21 cellular contexts compared by ENCODE assay signal in genomic region chr2:207341816-207342215, GRCh38.
DNase-seq lines count a peak whose midpoint lies in the region; ATAC-seq, FAIRE-seq and TF ChIP-seq lines count a peak whose summit lies in the region.
"Had no signal": no experiment of that assay in that cellular context is flagged by ENCODE, and none has a peak within 500 bp of the region (broad histone marks: within the 10 kb centered on the region; RNA-seq: fewer than 3 reads in every experiment).

No MANE protein-coding gene starts in this region.

- no peaks in the 10 kb centered on the region for H3K9me1 ChIP-seq in keratinocyte (ENCODE audit: control insufficient read depth, extremely low read depth, insufficient read depth, low read length)

- peak; percentile 29 to 69; a peak in 3 of 4 replicates for TF ChIP-seq CTCF in GM23338 (conservative IDR thresholded peaks at IDR 0.05; ENCODE audit: low read depth in 2 of 2)
- peak; percentile 40; the same call in 1 of the 2 replicates for TF ChIP-seq CTCF in WERI-Rb-1 (IDR thresholded peaks at IDR 0.05; ENCODE audit: low read depth, low read length)
- TF ChIP-seq CTCF in keratinocyte (optimal IDR thresholded peaks at IDR 0.05 in 1 of 3, IDR thresholded peaks at IDR 0.05 in 1 of 3, conservative IDR thresholded peaks at IDR 0.05 in 1 of 3; ENCODE audit: extremely low read depth in 1 of 3, insufficient read depth in 2 of 3, low read length in 3 of 3) = peak in 2 of 3 experiments; percentile 8 to 19

- H3K9ac ChIP-seq in keratinocyte (ENCODE audit: control insufficient read depth, extremely low read depth, insufficient read depth, low read length) = no peak overlapping the region
- H3K9ac ChIP-seq: BLaER1 had no signal

- FAIRE-seq in keratinocyte (lab: Jason Lieb, UNC) = no peak
- FAIRE-seq: bronchial epithelial cell had no signal

- H3K27me3 ChIP-seq in GM23338 (ENCODE audit: insufficient read depth) = no peaks in the 10 kb centered on the region
- H3K27me3 ChIP-seq in WERI-Rb-1 (ENCODE audit: insufficient read depth, low read depth, severe bottlenecking) = no peaks in the 10 kb centered on the region
- H3K27me3 ChIP-seq in keratinocyte (ENCODE audit: control insufficient read depth, extremely low read depth, insufficient read depth, low read length) = no peaks in the 10 kb centered on the region
- no peaks in the 10 kb centered on the region for H3K27me3 ChIP-seq in MG63
- H3K27me3 ChIP-seq: BLaER1, right atrium auricular region, thyroid gland had no signal

- dilution Hi-C loops in keratinocyte (cut with MboI; ENCODE audit: extremely low pct_ligation_motif_present, low sequenced_read_pairs) = no loop called here

- H2AFZ ChIP-seq in GM23338 (no peak overlapping the region), keratinocyte (ENCODE audit: control insufficient read depth, low read length) (no peak overlapping the region)

- no peaks in the 10 kb centered on the region for H4K20me1 ChIP-seq in GM23338 (replicated peaks; ENCODE audit: insufficient read depth)
- H4K20me1 ChIP-seq in keratinocyte (ENCODE audit: control insufficient read depth, extremely low read depth, insufficient read depth, low read length) = no peaks in the 10 kb centered on the region
- H4K20me1 ChIP-seq: BLaER1 had no signal

- H3K27me3 Mint-ChIP-seq in GM23338 (ENCODE audit: insufficient read depth, low read depth, poor library complexity) = no peaks in the 10 kb centered on the region
- H3K27me3 Mint-ChIP-seq: activated CD4-positive, alpha-beta T cell treated with anti-CD3 and anti-CD28 coated beads, Interleukin-2, amount 10 ng/mL, durations not matched to agents 7 days and 5 days; activated naive CD8-positive, alpha-beta T cell treated with anti-CD3 and anti-CD28 coated beads, Interleukin-2, amount 10 ng/mL, durations not matched to agents 7 days and 5 days had no signal

- DNase-seq in ELF-1 (ENCODE audit: low read depth, low spot score) = peak; percentile 53
- DNase-seq in GM23338 (ENCODE audit: low spot score) = peak; percentile 56
- no peak for DNase-seq in WERI-Rb-1
- no peak for DNase-seq in keratinocyte (ENCODE audit: low read depth, low spot score)
- DNase-seq in activated CD4-positive, CD25-positive, alpha-beta regulatory T cell (lab: John Stamatoyannopoulos, UW) = no peak
- DNase-seq in MG63 = no peak
- DNase-seq: activated CD4-positive, alpha-beta T cell treated with anti-CD3 and anti-CD28 coated beads, Interleukin-2, amount 10 ng/mL, durations not matched to agents 7 days and 5 days; activated naive CD8-positive, alpha-beta T cell treated with anti-CD3 and anti-CD28 coated beads, Interleukin-2, amount 10 ng/mL, durations not matched to agents 7 days and 5 days; activated T-cell treated with anti-CD3 and anti-CD28 coated beads, Interleukin-2, amount 50 U/mL, for 1 hour; effector memory CD8-positive, alpha-beta T cell; GOT3; MV-4-11; NCI-H2171; SIG-M5; stimulated activated CD4-positive, alpha-beta T cell treated with anti-CD3 and anti-CD28 coated beads, Interleukin-1b, Interleukin-23, amount 100 ng/mL, for 48 hours; thyroid gland had no signal

- no peaks in the 10 kb centered on the region for H3K79me2 ChIP-seq in GM23338 (replicated peaks; ENCODE audit: insufficient read depth)
- H3K79me2 ChIP-seq in keratinocyte (ENCODE audit: control insufficient read depth, insufficient read depth, low read length) = no peaks in the 10 kb centered on the region

- H3K9me2 ChIP-seq in GM23338 (ENCODE audit: insufficient read depth) = peaks cover 6% of the 10 kb centered on the region; the same call in 1 of the 2 replicates

- H3K27ac ChIP-seq in GM23338 (ENCODE audit: low read depth) (no peak overlapping the region), WERI-Rb-1 (no peak overlapping the region), keratinocyte (ENCODE audit: control insufficient read depth, insufficient read depth, low read length) (no peak overlapping the region)
- H3K27ac ChIP-seq: BLaER1, right atrium auricular region, thyroid gland had no signal

- no peak overlapping the region for H3K4me3 ChIP-seq in GM23338
- no peak overlapping the region for H3K4me3 ChIP-seq in WERI-Rb-1 (ENCODE audit: low read depth, low read length)
- H3K4me3 ChIP-seq in keratinocyte (ENCODE audit: control insufficient read depth in 2 of 3, extremely low read depth in 1 of 3, insufficient read depth in 2 of 3, low read depth in 1 of 3, low read length in 3 of 3) = no peak overlapping the region
- H3K4me3 ChIP-seq in MG63 = no peak overlapping the region
- H3K4me3 ChIP-seq: BLaER1, right atrium auricular region, thyroid gland had no signal

- H3K4me1 ChIP-seq in GM23338 (ENCODE audit: insufficient read depth) = peaks cover 20% of the 10 kb centered on the region
- H3K4me1 ChIP-seq in keratinocyte (ENCODE audit: control insufficient read depth, extremely low read depth, insufficient read depth, low read length) = peaks cover 20% of the 10 kb centered on the region
- H3K4me1 ChIP-seq: BLaER1, thyroid gland had no signal

- H3K27ac Mint-ChIP-seq in GM23338 = no peak overlapping the region
- H3K27ac Mint-ChIP-seq: activated CD4-positive, alpha-beta T cell treated with anti-CD3 and anti-CD28 coated beads, Interleukin-2, amount 10 ng/mL, durations not matched to agents 7 days and 5 days; activated naive CD8-positive, alpha-beta T cell treated with anti-CD3 and anti-CD28 coated beads, Interleukin-2, amount 10 ng/mL, durations not matched to agents 7 days and 5 days; effector memory CD8-positive, alpha-beta T cell had no signal

- ATAC-seq in GM23338 (peak; percentile 90), HG03565 (IDR thresholded peaks at IDR 0.05; ENCODE audit: unreplicated experiment) (no peak)
- ATAC-seq: effector memory CD8-positive, alpha-beta T cell had no signal

- H3K36me3 Mint-ChIP-seq in GM23338 (ENCODE audit: low read depth) = peaks cover 14% of the 10 kb centered on the region

- H3K9me3 ChIP-seq in WERI-Rb-1 (ENCODE audit: severe bottlenecking) = no peaks in the 10 kb centered on the region
- H3K9me3 ChIP-seq in keratinocyte (ENCODE audit: control insufficient read depth, low read depth, low read length) = no peaks in the 10 kb centered on the region
- no peaks in the 10 kb centered on the region for H3K9me3 ChIP-seq in MG63
- H3K9me3 ChIP-seq: BLaER1, thyroid gland had no signal

- H3K4me3 Mint-ChIP-seq in GM23338 = no peak overlapping the region
- H3K4me3 Mint-ChIP-seq: activated CD4-positive, alpha-beta T cell treated with anti-CD3 and anti-CD28 coated beads, Interleukin-2, amount 10 ng/mL, durations not matched to agents 7 days and 5 days; activated naive CD8-positive, alpha-beta T cell treated with anti-CD3 and anti-CD28 coated beads, Interleukin-2, amount 10 ng/mL, durations not matched to agents 7 days and 5 days; effector memory CD8-positive, alpha-beta T cell; neural crest cell had no signal

- H3K36me3 ChIP-seq in GM23338 (ENCODE audit: insufficient read depth) = no peaks in the 10 kb centered on the region
- no peaks in the 10 kb centered on the region for H3K36me3 ChIP-seq in WERI-Rb-1
- H3K36me3 ChIP-seq in keratinocyte (ENCODE audit: control insufficient read depth in 2 of 2, extremely low read depth in 1 of 2, insufficient read depth in 2 of 2, low read length in 2 of 2) = no peaks in the 10 kb centered on the region
- no peaks in the 10 kb centered on the region for H3K36me3 ChIP-seq in MG63
- H3K36me3 ChIP-seq: BLaER1, right atrium auricular region, thyroid gland had no signal

- peaks cover 32% of the 10 kb centered on the region for H3K4me1 Mint-ChIP-seq in GM23338

- no peak overlapping the region for H3K4me2 ChIP-seq in GM23338
- no peak overlapping the region for H3K4me2 ChIP-seq in keratinocyte (ENCODE audit: control insufficient read depth, extremely low read depth, insufficient read depth, low read depth, low read length)
- H3K4me2 ChIP-seq: BLaER1 had no signal

- 0 out of 2 replicates have a peak, but pooled peaks cover 3% of the 10 kb centered on the region for H3F3A ChIP-seq in GM23338 (replicated peaks; ENCODE audit: low read depth)

- H3K9me3 Mint-ChIP-seq in GM23338 = peaks cover 13% of the 10 kb centered on the region; the same call in 2 of the 3 replicates

Comparison
In these comparisons a context has a peak if more than half of its experiments do, and no peak if none do; other contexts are left out.
1. DNase-seq: peak in ELF-1 (single experiment) and GM23338 (single experiment); none in WERI-Rb-1 (single experiment), keratinocyte (single experiment), activated CD4-positive, CD25-positive, alpha-beta regulatory T cell (0 of 4) and MG63 (single experiment).
2. Peak in every context shown above with its lines, with median percentiles within 50 percentile points of each other: CTCF ChIP-seq.